22 cellular contexts compared by ENCODE assay signal in the genomic region with DNA sequence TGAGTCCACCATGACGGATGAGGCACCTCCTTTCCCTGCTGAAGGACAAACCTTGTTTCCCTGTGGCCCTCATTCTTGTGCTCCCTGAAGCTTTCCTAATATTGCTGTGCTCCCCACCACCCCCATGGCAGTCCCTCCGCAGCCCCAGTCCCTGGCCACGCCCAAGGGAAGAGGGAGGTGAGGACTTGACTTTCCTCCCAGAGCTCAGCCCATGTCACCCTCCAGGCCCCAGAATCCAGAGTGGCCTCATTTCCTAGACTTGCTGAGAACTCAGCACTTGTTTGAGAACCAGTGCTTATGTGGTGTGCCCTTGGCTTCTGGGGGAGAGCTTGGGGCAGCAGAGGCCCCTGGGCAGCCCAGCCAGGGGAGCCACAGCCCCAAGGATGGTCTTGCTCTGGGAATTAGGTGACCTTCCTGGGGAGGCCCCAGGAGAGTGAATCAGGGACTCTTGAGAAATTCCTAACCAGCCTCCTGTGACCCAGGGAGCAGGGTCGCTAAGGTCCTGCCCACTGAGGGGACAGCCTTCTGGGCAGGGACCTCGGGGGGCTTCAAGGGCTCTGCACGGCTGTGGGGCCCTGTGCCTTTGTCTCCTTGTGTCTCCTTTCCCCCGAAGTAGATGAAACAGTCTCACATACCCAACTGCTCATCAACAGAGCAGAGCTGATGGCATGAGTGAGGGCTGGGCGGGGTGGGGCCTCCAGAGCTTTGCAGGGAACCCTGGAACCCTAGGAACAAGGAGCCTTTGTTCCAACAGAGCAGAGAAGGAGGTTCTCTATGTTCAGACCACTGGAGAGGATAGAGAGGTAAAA. TPM values are rescaled to one million over a fixed set of nuclear protein-coding genes. Genes with fewer than 3 reads are reported as not detected.
A peak's percentile ranks its signal among the peaks of the same experiment; 100 is the strongest.
DNase-seq lines count a peak whose midpoint lies in the region; ATAC-seq, FAIRE-seq and TF ChIP-seq lines count a peak whose summit lies in the region.
"Had no signal": no experiment of that assay in that cellular context is flagged by ENCODE, and none has a peak within 500 bp of the region (broad histone marks: within the 10 kb centered on the region; RNA-seq: fewer than 3 reads in every experiment).

No MANE protein-coding gene starts in this region.

- DNase-seq in activated effector memory CD4-positive, alpha-beta T cell treated with anti-CD3 and anti-CD28 coated beads, Interleukin-2, amount 50 U/mL, for 16 hours: peak; percentile 39
- no peak for DNase-seq in activated effector memory CD4-positive, alpha-beta T cell treated with Interleukin-2 at 50 U/mL for 16 hours
- DNase-seq in HepG2 (ENCODE audit: low spot score) (peak; percentile 46), thyroid gland (no peak), dermis blood vessel endothelial cell (no peak)
- DNase-seq: activated T-cell treated with anti-CD3 and anti-CD28 coated beads, Interleukin-2, amount 50 U/mL, for 1 hour; body of pancreas; colonic mucosa; MV-4-11; naive B cell; NCI-H187; ovary; right cardiac atrium; RPMI8226; SK-N-SH; T-helper 9 cell had no signal

- H4K20me1 ChIP-seq in HepG2 (ENCODE audit: insufficient read depth, low read length): no peaks in the 10 kb centered on the region

- H3K36me3 ChIP-seq in HepG2 (replicated peaks in 1 of 2; ENCODE audit: control insufficient read depth in 1 of 2, insufficient read depth in 2 of 2, low read length in 2 of 2) (no peaks in the 10 kb centered on the region; a peak in 1 of 5 replicates), thyroid gland (no peaks in the 10 kb centered on the region)
- H3K36me3 ChIP-seq: colonic mucosa, ovary had no signal

- H3K4me3 ChIP-seq in HepG2 (replicated peaks in 1 of 3; ENCODE audit: insufficient read depth in 1 of 3, low read depth in 2 of 3, low read length in 3 of 3): no peak overlapping the region
- no peak overlapping the region for H3K4me3 ChIP-seq in thyroid gland (replicated peaks in 1 of 3)
- H3K4me3 ChIP-seq: body of pancreas, colonic mucosa, ovary had no signal

- intact Hi-C loops in HepG2 (cut with micrococcal nuclease; ENCODE audit: unreplicated experiment): loop anchor here (5.0 kb wide), 1 partner anchor 191 kb away; no protein-coding TSS in a partner anchor
- intact Hi-C loops in thyroid gland (cut with DNase I): loop anchor here (10.0 kb wide), 1 partner anchor 173 kb away; no protein-coding TSS in a partner anchor

- no peak overlapping the region for H3K9ac ChIP-seq in HepG2 (ENCODE audit: insufficient read depth, low read depth, low read length)
- H3K9ac ChIP-seq: SK-N-SH had no signal

- H3K4me3 Mint-ChIP-seq in activated T-helper 17 cell treated with anti-CD3 and anti-CD28 coated beads, Interleukin-2, amount 50 U/mL, for 72 hours: no peak overlapping the region

- H2AFZ ChIP-seq in HepG2 (ENCODE audit: low read length): no peak overlapping the region

- peak; percentile 4 for ATAC-seq in activated T-helper 17 cell treated with anti-CD3 and anti-CD28 coated beads, Interleukin-2, amount 50 U/mL, for 72 hours (replicated peaks)
- ATAC-seq in HepG2: no peak
- no peak for ATAC-seq in GM21360 (IDR thresholded peaks at IDR 0.05; ENCODE audit: unreplicated experiment)
- no peak for ATAC-seq in HG03342 (IDR thresholded peaks at IDR 0.05; ENCODE audit: unreplicated experiment)
- ATAC-seq: activated naive CD4-positive, alpha-beta T cell treated with anti-CD3 and anti-CD28 coated beads, Interleukin-2, amount 50 U/mL, for 72 hours; body of pancreas; right cardiac atrium had no signal

- FAIRE-seq in HepG2 (lab: Jason Lieb, UNC): no peak
- FAIRE-seq: H1 had no signal

- H3K9me3 Mint-ChIP-seq in activated T-helper 17 cell treated with anti-CD3 and anti-CD28 coated beads, Interleukin-2, amount 50 U/mL, for 72 hours: no peaks in the 10 kb centered on the region
- H3K9me3 Mint-ChIP-seq: activated naive CD4-positive, alpha-beta T cell treated with anti-CD3 and anti-CD28 coated beads, Interleukin-2, amount 50 U/mL, for 72 hours; naive B cell had no signal

- peak overlapping the region; percentile 38 for H3K27ac Mint-ChIP-seq in activated T-helper 17 cell treated with anti-CD3 and anti-CD28 coated beads, Interleukin-2, amount 50 U/mL, for 72 hours

- no peak for TF ChIP-seq CTCF in HepG2 (CRISPR knock-in tag; IDR thresholded peaks at IDR 0.05)
- no peak for TF ChIP-seq CTCF in thyroid gland (IDR thresholded peaks at IDR 0.05)

- POLR2A ChIA-PET in HepG2 (lab: Yijun Ruan, JAX): interaction anchor here (0.6 to 2.1 kb wide), 5 partner anchors 16 to 63 kb away, joined by 3 to 7 read pairs (median 4); no protein-coding TSS in a partner anchor

- peaks cover 68% of the 10 kb centered on the region for H3K4me1 ChIP-seq in HepG2 (ENCODE audit: insufficient read depth, low read length)
- H3K4me1 ChIP-seq in thyroid gland: peaks cover 23 to 58% of the 10 kb centered on the region in 2 donors
- H3K4me1 ChIP-seq: colonic mucosa had no signal

- no peaks in the 10 kb centered on the region for H3K27me3 Mint-ChIP-seq in activated T-helper 17 cell treated with anti-CD3 and anti-CD28 coated beads, Interleukin-2, amount 50 U/mL, for 72 hours
- H3K27me3 Mint-ChIP-seq: naive B cell had no signal

- 77% methylated on average over 3 of the region's 8 CpGs for WGBS in HepG2 (ENCODE audit: low lambda C conversion rate)
- 71 to 90% methylated on average over 5 to 6 of the region's 8 CpGs for WGBS in thyroid gland, 2 donors

- no peak overlapping the region for H3K27ac ChIP-seq in HepG2 (ENCODE audit: extremely low read length, insufficient read depth, low read length)
- H3K27ac ChIP-seq in thyroid gland: peak overlapping the region; percentile 54 to 94 (median 84)
- H3K27ac ChIP-seq: body of pancreas, C4-2B, colonic mucosa, ovary had no signal

- H3K27me3 ChIP-seq in HepG2 (ENCODE audit: control insufficient read depth in 1 of 2, insufficient read depth in 2 of 2, low read length in 2 of 2): no peaks in the 10 kb centered on the region; a peak in 1 of 5 replicates
- H3K27me3 ChIP-seq in thyroid gland: no peaks in the 10 kb centered on the region
- H3K27me3 ChIP-seq: body of pancreas, colonic mucosa, ovary had no signal

- peaks cover 11% of the 10 kb centered on the region for H3K4me1 Mint-ChIP-seq in activated T-helper 17 cell treated with anti-CD3 and anti-CD28 coated beads, Interleukin-2, amount 50 U/mL, for 72 hours

- H3K4me2 ChIP-seq in HepG2 (ENCODE audit: low read depth, low read length): peak overlapping the region; percentile 18; the same call in 1 of the 2 replicates
- H3K4me2 ChIP-seq: SK-N-SH had no signal

- H3K9me3 ChIP-seq in HepG2 (ENCODE audit: low read length) (no peaks in the 10 kb centered on the region), thyroid gland (no peaks in the 10 kb centered on the region)
- H3K9me3 ChIP-seq: body of pancreas, colonic mucosa, ovary, SK-N-SH had no signal

- H3K79me2 ChIP-seq in HepG2 (ENCODE audit: insufficient read depth, low read length): no peaks in the 10 kb centered on the region

- H3K36me3 Mint-ChIP-seq in activated T-helper 17 cell treated with anti-CD3 and anti-CD28 coated beads, Interleukin-2, amount 50 U/mL, for 72 hours (ENCODE audit: low read depth): peaks cover 67% of the 10 kb centered on the region

- TF ChIP-seq EP300 in HepG2 (IDR thresholded peaks at IDR 0.05; ENCODE audit: low read depth in 2 of 2, low read length in 2 of 2): no peak
- TF ChIP-seq EP300 in HepG2 (CRISPR knock-in tag; IDR thresholded peaks at IDR 0.05; ENCODE audit: borderline replicate concordance): no peak

- TF ChIP-seq RAD21 in HepG2 (CRISPR knock-in tag; IDR thresholded peaks at IDR 0.05): no peak

- BruUV-seq in HepG2 (replicated peaks; lab: Mats Ljungman, UMichigan): no TSS peak

- in situ Hi-C loops in HepG2 (cut with HindIII; ENCODE audit: extremely low pct_ligation_motif_present, low pct_unique_long_range_greater_than_20kb): loop anchor here (5.0 kb wide), 1 partner anchor 161 kb away; no protein-coding TSS in a partner anchor

- TF ChIP-seq POLR2A in HepG2 (IDR thresholded peaks at IDR 0.05; ENCODE audit: insufficient read depth in 1 of 2, low read depth in 2 of 2, low read length in 2 of 2) (no peak), thyroid gland (IDR thresholded peaks at IDR 0.05) (no peak)

- CTCF ChIA-PET in HepG2 (lab: Yijun Ruan, JAX; ENCODE audit: low intra/inter-chr PET ratio, low total read pairs): interaction anchor here (1.1 kb wide), 1 partner anchor 188 kb away, joined by 3 read pairs; no protein-coding TSS in a partner anchor

RNA-seq across cellular contexts. Expression of gene PSD4, which starts 27.9 kb away (rescaled TPM):
- total RNA-seq in activated T-helper 17 cell treated with anti-CD3 and anti-CD28 coated beads, Interleukin-2, amount 50 U/mL, for 72 hours: 100 to 1,000 TPM; 300 to 503 TPM
- total RNA-seq in HepG2 (2016; rRNA removed; fragmentation: Illumina TruSeq; extraction: Trizol) (8.6 and 9.4 TPM in 2 replicates), thyroid gland (100 to 1,000 TPM in 3 of 4 donors, 10 to 100 TPM in 1; 63.7 to 136 (median 111) TPM), dermis blood vessel endothelial cell (0.34 and 0.79 TPM in 2 replicates)
- total RNA-seq in HepG2 (2016; cell fraction: cytosol; rRNA removed; fragmentation: Illumina TruSeq; extraction: Trizol; ENCODE audit: low read depth): 1.8 and 2.1 TPM in 2 replicates
- total RNA-seq in HepG2 (2016; cell fraction: insoluble cytoplasmic fraction; rRNA removed; fragmentation: Illumina TruSeq; extraction: Trizol): 6.4 and 9.6 TPM in 2 replicates
- total RNA-seq in HepG2 (2016; cell fraction: membrane; rRNA removed; fragmentation: Illumina TruSeq; extraction: Trizol): 4.3 and 5.2 TPM in 2 replicates
- 10.2 and 10.4 TPM in 2 replicates for total RNA-seq in HepG2 (2016; cell fraction: nucleus; rRNA removed; fragmentation: Illumina TruSeq; extraction: Trizol)
- 5.8 and 9.1 TPM in 2 replicates for polyA plus RNA-seq in HepG2 (2011; rRNA removed)
- polyA plus RNA-seq in HepG2 (2011; cell fraction: cytosol; rRNA removed): 4.3 and 4.7 TPM in 2 replicates
- polyA plus RNA-seq in HepG2 (2011; cell fraction: nucleus; rRNA removed): 34.6 and 36.0 TPM in 2 replicates
- polyA plus RNA-seq in HepG2 (2012): 9.7 and 12.9 TPM in 2 replicates
- polyA plus RNA-seq in HepG2 (2016; cell fraction: cytosol; fragmentation: Illumina TruSeq; extraction: Trizol; ENCODE audit: low read depth): 1.3 TPM in 2 replicates
- polyA plus RNA-seq in HepG2 (2016; cell fraction: insoluble cytoplasmic fraction; fragmentation: Illumina TruSeq; extraction: Trizol; ENCODE audit: low read depth): 4.3 and 6.8 TPM in 2 replicates
- 3.3 TPM in 2 replicates for polyA plus RNA-seq in HepG2 (2016; cell fraction: membrane; fragmentation: Illumina TruSeq; extraction: Trizol; ENCODE audit: low read depth)
- 14.7 and 15.0 TPM in 2 replicates for polyA plus RNA-seq in HepG2 (2016; cell fraction: nucleus; fragmentation: Illumina TruSeq; extraction: Trizol; ENCODE audit: insufficient read depth, low read depth)
- 3.6 and 13.9 TPM in 2 replicates for polyA minus RNA-seq in HepG2 (2011; rRNA and poly(A)+ RNA removed; ENCODE audit: low replicate concordance)
- 5.2 and 5.3 TPM in 2 replicates for polyA minus RNA-seq in HepG2 (2011; cell fraction: cytosol; rRNA and poly(A)+ RNA removed)
- 11.6 and 16.2 TPM in 2 replicates for polyA minus RNA-seq in HepG2 (2011; cell fraction: nucleus; rRNA and poly(A)+ RNA removed)

Comparison
In these comparisons a context has a peak if more than half of its experiments do, and no peak if none do; other contexts are left out.
1. DNase-seq: peak in activated effector memory CD4-positive, alpha-beta T cell treated with anti-CD3 and anti-CD28 coated beads, Interleukin-2, amount 50 U/mL, for 16 hours (single experiment) and HepG2 (single experiment); none in activated effector memory CD4-positive, alpha-beta T cell treated with Interleukin-2 at 50 U/mL for 16 hours (single experiment), thyroid gland (0 of 2) and dermis blood vessel endothelial cell (single experiment).
2. RNA of gene PSD4, which starts 27.9 kb away (total RNA-seq): 300 to 503 TPM in activated T-helper 17 cell treated with anti-CD3 and anti-CD28 coated beads, Interleukin-2, amount 50 U/mL, for 72 hours and 63.7 to 136 TPM in thyroid gland; 1.8 to 10.4 TPM in HepG2 and 0.34 to 0.79 TPM in dermis blood vessel endothelial cell; every median in the first group is over 4 times any median in the second.